ENCODE assay signal across 13 cellular contexts in the genomic region with DNA sequence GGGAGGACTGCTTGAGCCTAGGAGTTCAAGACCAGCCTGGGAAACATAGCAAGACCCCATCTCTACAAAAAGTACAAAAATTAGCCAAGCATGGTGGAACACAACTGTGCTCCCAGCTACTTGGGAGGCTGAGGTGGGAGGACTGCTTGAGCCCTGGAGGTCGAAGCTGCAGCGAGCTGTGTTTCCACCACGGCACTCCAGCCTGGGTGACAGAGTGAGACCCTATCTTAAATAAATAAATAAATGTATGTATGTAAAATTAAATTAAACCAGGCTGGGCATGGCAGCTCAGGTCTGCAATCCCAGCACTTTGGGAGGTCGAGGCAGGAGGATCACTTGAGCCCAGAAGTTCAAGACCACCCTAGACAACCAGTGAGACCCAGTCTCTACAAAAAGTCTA. TPM values are rescaled to one million over a fixed set of nuclear protein-coding genes. Genes with fewer than 3 reads are reported as not detected.
"Had no signal": no experiment of that assay in that cellular context is flagged by ENCODE, and none has a peak within 500 bp of the region (broad histone marks: within the 10 kb centered on the region; RNA-seq: fewer than 3 reads in every experiment).

No MANE protein-coding gene starts in this region.

RNA-seq across cellular contexts. Expression of a gene that starts 28.3 kb away (rescaled TPM):
- total RNA-seq: neural crest cell, smooth muscle cell, thoracic aorta, vagina had no signal
- polyA plus RNA-seq: naive thymus-derived CD8-positive, alpha-beta T cell; smooth muscle cell had no signal

RNA-seq across cellular contexts. Expression of a gene that starts 30.4 kb away (rescaled TPM):
- total RNA-seq: neural crest cell, osteocyte, renal cortical epithelial cell, right cardiac atrium, right lobe of liver, smooth muscle cell, subcutaneous adipose tissue, temporal lobe, thoracic aorta, tibial nerve, ureter, vagina had no signal
